Comparison of ENCODE assay signal across 8 cellular contexts in the genomic region with DNA sequence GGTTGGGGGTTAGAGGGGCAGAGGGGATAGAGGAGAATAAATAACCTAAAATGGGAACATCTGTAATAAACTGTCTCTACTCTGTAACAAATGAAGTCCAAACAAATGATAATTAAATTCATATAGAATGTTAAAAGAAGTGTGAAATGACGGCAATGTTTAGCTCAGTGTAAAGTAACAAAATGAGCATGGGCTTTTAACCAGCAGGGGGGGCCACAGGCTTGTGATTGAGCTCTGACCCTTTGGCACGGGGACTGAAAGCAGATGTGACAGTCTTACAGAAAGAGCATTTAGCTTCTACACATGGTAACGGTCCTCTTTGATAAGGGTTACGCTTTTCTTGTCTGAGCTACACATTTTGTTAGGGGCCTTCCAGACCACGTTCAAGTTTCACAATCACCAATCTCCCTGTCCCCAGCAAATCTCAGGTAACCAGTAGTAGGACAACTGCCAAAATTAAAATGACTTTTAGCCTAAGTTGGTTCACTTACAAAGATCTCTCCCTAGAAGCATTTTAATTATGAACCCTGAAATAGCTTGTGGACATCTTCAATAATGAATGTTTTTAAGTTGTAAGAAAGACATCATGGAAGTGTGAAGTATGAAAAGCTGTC.
DNase-seq lines count a peak whose midpoint lies in the region; ATAC-seq and TF ChIP-seq lines count a peak whose summit lies in the region.

No MANE protein-coding gene starts in this region.

- no peak for TF ChIP-seq EP300 in esophagus muscularis mucosa (IDR thresholded peaks at IDR 0.05)
- no peak for TF ChIP-seq EP300 in neural cell (conservative IDR thresholded peaks at IDR 0.05; ENCODE audit: poor library complexity, severe bottlenecking)

- H4K20me1 ChIP-seq in neural cell (ENCODE audit: insufficient read depth) = no peaks in the 10 kb centered on the region

- ATAC-seq in GM18873 (IDR thresholded peaks at IDR 0.05; ENCODE audit: low FRiP score, unreplicated experiment) (peak; percentile 86), HG03342 (IDR thresholded peaks at IDR 0.05; ENCODE audit: unreplicated experiment) (peak; percentile 85), upper lobe of right lung (peak; percentile 71)

- no peaks in the 10 kb centered on the region for H3K27me3 ChIP-seq in esophagus muscularis mucosa
- no peaks in the 10 kb centered on the region for H3K27me3 ChIP-seq in neural cell (ENCODE audit: insufficient read depth, low read depth, low read length)
- no peaks in the 10 kb centered on the region for H3K27me3 ChIP-seq in upper lobe of right lung

- 18% methylated on average over 5 of the region's 5 CpGs for WGBS in esophagus muscularis mucosa

- H3F3A ChIP-seq in neural cell (ENCODE audit: insufficient read depth, low read length, poor library complexity, severe bottlenecking) = peaks cover 22% of the 10 kb centered on the region

- H3K4me1 ChIP-seq in esophagus muscularis mucosa (no peaks in the 10 kb centered on the region), upper lobe of right lung (no peaks in the 10 kb centered on the region)

- H3K9me2 ChIP-seq in neural cell (ENCODE audit: insufficient read depth, low read length) = no peaks in the 10 kb centered on the region

- H3K27ac ChIP-seq in esophagus muscularis mucosa (replicated peaks in 1 of 4) = no peak overlapping the region
- H3K27ac ChIP-seq in neural cell (ENCODE audit: low read length) = peak overlapping the region; percentile 91
- no peak overlapping the region for H3K27ac ChIP-seq in upper lobe of right lung

- no peaks in the 10 kb centered on the region for H3K9me3 ChIP-seq in esophagus muscularis mucosa
- H3K9me3 ChIP-seq in neural cell (ENCODE audit: low read length) = no peaks in the 10 kb centered on the region
- H3K9me3 ChIP-seq in upper lobe of right lung = no peaks in the 10 kb centered on the region

- TF ChIP-seq CTCF in esophagus muscularis mucosa (IDR thresholded peaks at IDR 0.05) (peak in 2 of 3 experiments; percentile 40 to 50), neural cell (IDR thresholded peaks at IDR 0.05; ENCODE audit: poor library complexity, severe bottlenecking) (peak; percentile 94), upper lobe of right lung (IDR thresholded peaks at IDR 0.05) (peak; percentile 65)

- intact Hi-C loops in esophagus muscularis mucosa (cut with DNase I) = no loop called here
- intact Hi-C loops in upper lobe of right lung (cut with DNase I) = no loop called here

- TF ChIP-seq RAD21 in neural cell (conservative IDR thresholded peaks at IDR 0.05) = peak; percentile 95

- H3K79me2 ChIP-seq in neural cell (replicated peaks; ENCODE audit: insufficient read depth, low read length) = no peaks in the 10 kb centered on the region

- no peak overlapping the region for H2AFZ ChIP-seq in neural cell (ENCODE audit: low read depth, low read length)

- H3K36me3 ChIP-seq in esophagus muscularis mucosa = no peaks in the 10 kb centered on the region
- no peaks in the 10 kb centered on the region for H3K36me3 ChIP-seq in neural cell (ENCODE audit: insufficient read depth, low read length)
- no peaks in the 10 kb centered on the region for H3K36me3 ChIP-seq in upper lobe of right lung

- peak overlapping the region; percentile 53 for H3K9ac ChIP-seq in neural cell (ENCODE audit: low read length)

- TF ChIP-seq POLR2A in esophagus muscularis mucosa (IDR thresholded peaks at IDR 0.05; ENCODE audit: low read depth) = no peak

- H3K4me3 ChIP-seq in esophagus muscularis mucosa (no peak overlapping the region), neural cell (ENCODE audit: low read length) (peak overlapping the region; percentile 55), upper lobe of right lung (no peak overlapping the region)

- DNase-seq in C1 segment of cervical spinal cord (lab: John Stamatoyannopoulos, UW) (peak in 11 of 14 donors; percentile 2 to 56 (median 13)), NCI-H446 treated with DMSO at 0.1 percent for 48 hours (lab: John Stamatoyannopoulos, UW) (peak; percentile 73), esophagus muscularis mucosa (ENCODE audit: extremely low spot score) (no peak), upper lobe of right lung (peak; percentile 57)
- peak; percentile 2 to 17 for DNase-seq in activated CD4-positive, alpha-beta T cell treated with anti-CD3 and anti-CD28 coated beads, Interleukin-2, amount 50 U/mL, for 24 hours (ENCODE audit: low read depth in 1 of 2, low spot score in 1 of 2)

- H3K4me2 ChIP-seq in neural cell (ENCODE audit: low read length) = peak overlapping the region; percentile 8

TF ChIP-seq in neural cell, 6 proteins besides CTCF, POLR2A, EP300 and RAD21:
- TF ChIP-seq MXI1 (conservative IDR thresholded peaks at IDR 0.05; ENCODE audit: poor library complexity, severe bottlenecking) (peak; percentile 37), SMC3 (conservative IDR thresholded peaks at IDR 0.05; ENCODE audit: poor library complexity) (peak; percentile 91)
- TF ChIP-seq, protein P1, sequence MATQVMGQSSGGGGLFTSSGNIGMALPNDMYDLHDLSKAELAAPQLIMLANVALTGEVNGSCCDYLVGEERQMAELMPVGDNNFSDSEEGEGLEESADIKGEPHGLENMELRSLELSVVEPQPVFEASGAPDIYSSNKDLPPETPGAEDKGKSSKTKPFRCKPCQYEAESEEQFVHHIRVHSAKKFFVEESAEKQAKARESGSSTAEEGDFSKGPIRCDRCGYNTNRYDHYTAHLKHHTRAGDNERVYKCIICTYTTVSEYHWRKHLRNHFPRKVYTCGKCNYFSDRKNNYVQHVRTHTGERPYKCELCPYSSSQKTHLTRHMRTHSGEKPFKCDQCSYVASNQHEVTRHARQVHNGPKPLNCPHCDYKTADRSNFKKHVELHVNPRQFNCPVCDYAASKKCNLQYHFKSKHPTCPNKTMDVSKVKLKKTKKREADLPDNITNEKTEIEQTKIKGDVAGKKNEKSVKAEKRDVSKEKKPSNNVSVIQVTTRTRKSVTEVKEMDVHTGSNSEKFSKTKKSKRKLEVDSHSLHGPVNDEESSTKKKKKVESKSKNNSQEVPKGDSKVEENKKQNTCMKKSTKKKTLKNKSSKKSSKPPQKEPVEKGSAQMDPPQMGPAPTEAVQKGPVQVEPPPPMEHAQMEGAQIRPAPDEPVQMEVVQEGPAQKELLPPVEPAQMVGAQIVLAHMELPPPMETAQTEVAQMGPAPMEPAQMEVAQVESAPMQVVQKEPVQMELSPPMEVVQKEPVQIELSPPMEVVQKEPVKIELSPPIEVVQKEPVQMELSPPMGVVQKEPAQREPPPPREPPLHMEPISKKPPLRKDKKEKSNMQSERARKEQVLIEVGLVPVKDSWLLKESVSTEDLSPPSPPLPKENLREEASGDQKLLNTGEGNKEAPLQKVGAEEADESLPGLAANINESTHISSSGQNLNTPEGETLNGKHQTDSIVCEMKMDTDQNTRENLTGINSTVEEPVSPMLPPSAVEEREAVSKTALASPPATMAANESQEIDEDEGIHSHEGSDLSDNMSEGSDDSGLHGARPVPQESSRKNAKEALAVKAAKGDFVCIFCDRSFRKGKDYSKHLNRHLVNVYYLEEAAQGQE (IDR thresholded peaks at IDR 0.05; ENCODE audit: borderline replicate concordance) = no peak
